ENCODE assay signal across 9 cellular contexts in the genomic region with DNA sequence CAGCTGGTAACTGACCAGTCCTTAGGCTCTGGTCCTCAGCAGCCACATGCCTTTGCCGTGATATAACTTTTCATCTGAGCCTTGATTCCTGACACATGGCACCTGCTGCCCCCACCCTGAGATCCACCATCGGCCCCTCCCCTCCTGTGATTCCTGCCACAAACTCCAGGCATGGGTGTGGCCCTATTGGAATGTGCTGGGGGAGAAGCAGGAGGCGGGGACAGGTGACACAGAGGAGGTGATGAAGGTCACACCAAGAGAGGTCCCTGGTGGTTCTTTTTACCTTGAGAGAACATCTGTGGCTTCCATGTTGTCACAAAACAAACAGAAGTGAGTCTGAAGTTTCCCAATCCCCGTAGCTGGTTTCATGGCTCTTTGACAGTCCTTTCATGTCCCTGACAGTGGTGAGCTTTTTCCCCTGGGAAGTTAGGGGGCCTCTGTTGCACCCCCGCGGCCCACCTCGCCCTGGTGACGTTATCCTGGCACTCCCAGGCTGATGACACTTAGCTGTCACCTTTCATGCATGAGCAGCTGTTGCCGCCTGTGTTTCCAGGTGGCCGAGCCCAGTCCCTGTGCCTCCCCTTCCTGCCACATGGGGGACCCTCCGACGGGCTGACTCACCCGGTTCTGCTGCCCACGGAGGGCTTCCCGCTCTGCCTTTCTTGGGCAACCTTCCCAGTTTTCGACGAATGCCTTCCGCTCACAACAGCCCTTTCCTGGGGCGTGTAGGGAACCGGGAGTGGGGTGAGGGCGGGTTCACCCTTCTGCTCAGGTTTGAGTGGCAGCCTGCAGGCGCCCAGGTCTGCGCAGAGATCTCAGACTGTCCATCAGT.
DNase-seq lines count a peak whose midpoint lies in the region; ATAC-seq and TF ChIP-seq lines count a peak whose summit lies in the region.
"Had no signal": no experiment of that assay in that cellular context is flagged by ENCODE, and none has a peak within 500 bp of the region (broad histone marks: within the 10 kb centered on the region; RNA-seq: fewer than 3 reads in every experiment).

No MANE protein-coding gene starts in this region.

- H3K27ac ChIP-seq in HEK293 (ENCODE audit: extremely low read depth, low read depth, low read length) = no peak overlapping the region

- no peaks in the 10 kb centered on the region for H3K36me3 ChIP-seq in HEK293 (ENCODE audit: control insufficient read depth in 2 of 2, insufficient read depth in 1 of 2, low read length in 2 of 2)

- H3K4me3 ChIP-seq in HEK293 (ENCODE audit: low read depth, low read length) (no peak overlapping the region), fibroblast of mammary gland (ENCODE audit: control insufficient read depth, low read depth, low read length) (no peak overlapping the region)

- TF ChIP-seq CTCF in HEK293 (tag by site-specific recombination; IDR thresholded peaks at IDR 0.05) (peak; percentile 46; the same call in 1 of the 2 replicates), fibroblast of mammary gland (conservative IDR thresholded peaks at IDR 0.05; ENCODE audit: control insufficient read depth, insufficient read depth, low read depth, low read length) (no peak)

- POLR2A ChIA-PET in HEK293 (lab: Yijun Ruan, JAX) = interaction anchor here (0.6 kb wide), 2 partner anchors 652 to 1123 kb away, joined by 3 read pairs; no protein-coding TSS in a partner anchor

- CTCF ChIA-PET in HEK293 (lab: Yijun Ruan, JAX) = interaction anchor here (0.6 to 2.4 kb wide), 13 partner anchors 11 to 1228 kb away, joined by 3 to 9 read pairs (median 4); no protein-coding TSS in a partner anchor

- H3K4me1 ChIP-seq in HEK293 (ENCODE audit: control insufficient read depth, insufficient read depth, low read length) = no peaks in the 10 kb centered on the region; the same call in 1 of the 2 replicates

- no peaks in the 10 kb centered on the region for H3K9me3 ChIP-seq in HEK293 (ENCODE audit: control insufficient read depth, insufficient read depth, low read depth, low read length)

- ATAC-seq in sciatic nerve (peak; percentile 18), GM18907 (IDR thresholded peaks at IDR 0.05; ENCODE audit: unreplicated experiment) (no peak)

- intact Hi-C loops in sciatic nerve (cut with DNase I) = no loop called here

- DNase-seq in NCI-H774 (lab: John Stamatoyannopoulos, UW) (peak; percentile 9), fibroblast of mammary gland (ENCODE audit: low read depth) (peak; percentile 48), sciatic nerve (ENCODE audit: low spot score) (no peak), AG20443 (ENCODE audit: low spot score) (no peak), GDM1 (lab: John Stamatoyannopoulos, UW) (no peak), mucosa of gallbladder (ENCODE audit: low spot score) (no peak)
- DNase-seq: stimulated activated CD4-positive, alpha-beta T cell treated with anti-CD3 and anti-CD28 coated beads, Interleukin-4, amount 100 ng/mL, for 4 hours had no signal

TF ChIP-seq in HEK293, 187 proteins besides CTCF, POLR2A, EP300 and RAD21 (continues in another document):
- TF ChIP-seq, protein P1, sequence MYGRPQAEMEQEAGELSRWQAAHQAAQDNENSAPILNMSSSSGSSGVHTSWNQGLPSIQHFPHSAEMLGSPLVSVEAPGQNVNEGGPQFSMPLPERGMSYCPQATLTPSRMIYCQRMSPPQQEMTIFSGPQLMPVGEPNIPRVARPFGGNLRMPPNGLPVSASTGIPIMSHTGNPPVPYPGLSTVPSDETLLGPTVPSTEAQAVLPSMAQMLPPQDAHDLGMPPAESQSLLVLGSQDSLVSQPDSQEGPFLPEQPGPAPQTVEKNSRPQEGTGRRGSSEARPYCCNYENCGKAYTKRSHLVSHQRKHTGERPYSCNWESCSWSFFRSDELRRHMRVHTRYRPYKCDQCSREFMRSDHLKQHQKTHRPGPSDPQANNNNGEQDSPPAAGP (tag by site-specific recombination; IDR thresholded peaks at IDR 0.05) = peak; percentile 48; the same call in 1 of the 2 replicates
- TF ChIP-seq ZNF2 (tag by site-specific recombination; IDR thresholded peaks at IDR 0.05) (0 out of 2 replicates have a peak, but pooled peaks have one; percentile 24), ZNF391 (tag by site-specific recombination; IDR thresholded peaks at IDR 0.05; ENCODE audit: borderline replicate concordance, low read depth) (no peak), ZFHX2 (tag by site-specific recombination; conservative IDR thresholded peaks at IDR 0.05) (peak; percentile 74), ZNF518A (tag by site-specific recombination; conservative IDR thresholded peaks at IDR 0.05; ENCODE audit: low read depth) (0 out of 2 replicates have a peak, but pooled peaks have one; percentile 17), REPIN1 (tag by site-specific recombination; IDR thresholded peaks at IDR 0.05; ENCODE audit: low read depth) (no peak), ZIC2 (tag by site-specific recombination; IDR thresholded peaks at IDR 0.05) (0 out of 2 replicates have a peak, but pooled peaks have one; percentile 11), GLIS1 (tag by site-specific recombination; IDR thresholded peaks at IDR 0.05) (peak; percentile 74), ZNF341 (tag by site-specific recombination; IDR thresholded peaks at IDR 0.05; ENCODE audit: low read depth) (no peak), ZNF48 (tag by site-specific recombination; IDR thresholded peaks at IDR 0.05) (no peak), ZNF335 (tag by site-specific recombination; conservative IDR thresholded peaks at IDR 0.05) (peak; percentile 42), ATF2 (tag by site-specific recombination; IDR thresholded peaks at IDR 0.05; ENCODE audit: low read depth) (0 out of 2 replicates have a peak, but pooled peaks have one; percentile 13), ZNF654 (tag by site-specific recombination; IDR thresholded peaks at IDR 0.05; ENCODE audit: low read depth) (no peak), SP2 (tag by site-specific recombination; IDR thresholded peaks at IDR 0.05) (0 out of 2 replicates have a peak, but pooled peaks have one; percentile 10)
- TF ChIP-seq, protein P2, sequence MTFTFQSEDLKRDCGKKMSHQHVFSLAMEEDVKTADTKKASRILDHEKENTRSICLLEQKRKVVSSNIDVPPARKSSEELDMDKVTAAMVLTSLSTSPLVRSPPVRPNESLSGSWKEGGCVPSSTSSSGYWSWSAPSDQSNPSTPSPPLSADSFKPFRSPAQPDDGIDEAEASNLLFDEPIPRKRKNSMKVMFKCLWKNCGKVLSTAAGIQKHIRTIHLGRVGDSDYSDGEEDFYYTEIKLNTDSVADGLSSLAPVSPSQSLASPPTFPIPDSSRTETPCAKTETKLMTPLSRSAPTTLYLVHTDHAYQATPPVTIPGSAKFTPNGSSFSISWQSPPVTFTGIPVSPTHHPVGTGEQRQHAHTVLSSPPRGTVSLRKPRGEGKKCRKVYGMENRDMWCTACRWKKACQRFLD (tag by site-specific recombination; IDR thresholded peaks at IDR 0.05) = no peak

Comparison
In these comparisons a context has a peak if more than half of its experiments do, and no peak if none do; other contexts are left out.
1. DNase-seq: peak in NCI-H774 (single experiment) and fibroblast of mammary gland (single experiment); none in sciatic nerve (single experiment), AG20443 (single experiment), GDM1 (single experiment) and mucosa of gallbladder (single experiment).